In genomic region chr2:174094542-174094941, GRCh38 we compare ENCODE assay signal across 19 cellular contexts.
DNase-seq lines count a peak whose midpoint lies in the region; ATAC-seq, FAIRE-seq and TF ChIP-seq lines count a peak whose summit lies in the region.
"Had no signal": no experiment of that assay in that cellular context is flagged by ENCODE, and none has a peak within 500 bp of the region (broad histone marks: within the 10 kb centered on the region; RNA-seq: fewer than 3 reads in every experiment).

No MANE protein-coding gene starts in this region.

- H3K9ac ChIP-seq in HepG2 (ENCODE audit: insufficient read depth, low read depth, low read length) (no peak overlapping the region), K562 (ENCODE audit: insufficient read depth in 1 of 2, low read depth in 2 of 2, low read length in 2 of 2) (no peak overlapping the region), H9 (ENCODE audit: extremely low read depth, insufficient read length, low read length) (no peak overlapping the region)

- H3K18ac ChIP-seq in H9 (ENCODE audit: insufficient read length, low read depth, low read length) = no peak overlapping the region

- H2BK120ac ChIP-seq in H9 (ENCODE audit: low read depth, low read length, poor library complexity, severe bottlenecking) = no peak overlapping the region

- H2BK12ac ChIP-seq in H9 (ENCODE audit: insufficient read length, low read depth, low read length) = no peak overlapping the region

- H3K27ac ChIP-seq in HepG2 (ENCODE audit: extremely low read length, insufficient read depth, low read length) = no peak overlapping the region
- H3K27ac ChIP-seq in right lobe of liver = no peak overlapping the region
- no peak overlapping the region for H3K27ac ChIP-seq in K562 (ENCODE audit: extremely low read depth, low read depth, low read length)
- no peak overlapping the region for H3K27ac ChIP-seq in H9 (ENCODE audit: insufficient read length, low read depth, low read length)
- H3K27ac ChIP-seq: A549 had no signal

- H3K4ac ChIP-seq in H9 (ENCODE audit: low read depth, low read length) = no peak overlapping the region

- H4K91ac ChIP-seq in H9 (ENCODE audit: insufficient read length, low read depth, low read length) = no peak overlapping the region

- no peak overlapping the region for H3T11ph ChIP-seq in H9 (ENCODE audit: low read length)

- TF ChIP-seq CTCF in HepG2 (CRISPR knock-in tag; IDR thresholded peaks at IDR 0.05) = no peak
- no peak for TF ChIP-seq CTCF in right lobe of liver (IDR thresholded peaks at IDR 0.05)
- TF ChIP-seq CTCF in K562 (IDR thresholded peaks at IDR 0.05 in 2 of 3, conservative IDR thresholded peaks at IDR 0.05 in 1 of 3; ENCODE audit: insufficient read depth in 2 of 3, low read depth in 1 of 3, low read length in 3 of 3) = no peak
- TF ChIP-seq CTCF in nephron progenitor cell (IDR thresholded peaks at IDR 0.05) = no peak
- no peak for TF ChIP-seq CTCF in H9 (conservative IDR thresholded peaks at IDR 0.05)

- no peaks in the 10 kb centered on the region for H3K79me1 ChIP-seq in H9 (ENCODE audit: insufficient read depth, low read depth, low read length, poor library complexity, severe bottlenecking)

- H3K27me3 Mint-ChIP-seq in nephron progenitor cell (ENCODE audit: low read depth, poor library complexity) (no peaks in the 10 kb centered on the region), H9 (ENCODE audit: low read depth) (no peaks in the 10 kb centered on the region)

- H3K4me2 ChIP-seq in HepG2 (ENCODE audit: low read depth, low read length) (no peak overlapping the region), K562 (ENCODE audit: insufficient read depth, low read length) (no peak overlapping the region), H9 (ENCODE audit: insufficient read depth, insufficient read length, low read length) (no peak overlapping the region)
- H3K4me2 ChIP-seq: A549 had no signal

- H3K79me2 ChIP-seq in HepG2 (ENCODE audit: insufficient read depth, low read length) = no peaks in the 10 kb centered on the region
- no peaks in the 10 kb centered on the region for H3K79me2 ChIP-seq in K562 (ENCODE audit: control insufficient read depth, insufficient read depth, low read length)
- no peaks in the 10 kb centered on the region for H3K79me2 ChIP-seq in H9 (ENCODE audit: insufficient read depth, low read length)

- H3K9me3 ChIP-seq in HepG2 (ENCODE audit: low read length) (no peaks in the 10 kb centered on the region), right lobe of liver (no peaks in the 10 kb centered on the region), K562 (replicated peaks; ENCODE audit: control insufficient read depth, insufficient read depth, low read depth, low read length) (no peaks in the 10 kb centered on the region), H9 (ENCODE audit: control insufficient read depth, low read depth, low read length) (no peaks in the 10 kb centered on the region)
- H3K9me3 ChIP-seq: A549, Caco-2 had no signal

- H3K27me3 ChIP-seq in HepG2 (ENCODE audit: control insufficient read depth in 1 of 2, insufficient read depth in 2 of 2, low read length in 2 of 2) = no peaks in the 10 kb centered on the region
- no peaks in the 10 kb centered on the region for H3K27me3 ChIP-seq in right lobe of liver
- no peaks in the 10 kb centered on the region for H3K27me3 ChIP-seq in K562 (ENCODE audit: control insufficient read depth in 2 of 2, insufficient read depth in 2 of 2, low read length in 2 of 2)
- no peaks in the 10 kb centered on the region for H3K27me3 ChIP-seq in H9 (ENCODE audit: insufficient read depth, low read length)

- H3K4me3 Mint-ChIP-seq in nephron progenitor cell (no peak overlapping the region), H9 (no peak overlapping the region)
- H3K4me3 Mint-ChIP-seq: CD8-positive, alpha-beta T cell had no signal

- BruUV-seq in HepG2 (replicated peaks; lab: Mats Ljungman, UMichigan) = no TSS peak
- no TSS peak for BruUV-seq in K562 (replicated peaks; lab: Mats Ljungman, UMichigan)

- H3K4me3 ChIP-seq in HepG2 (replicated peaks in 1 of 3; ENCODE audit: insufficient read depth in 1 of 3, low read depth in 2 of 3, low read length in 3 of 3) = no peak overlapping the region
- no peak overlapping the region for H3K4me3 ChIP-seq in right lobe of liver
- H3K4me3 ChIP-seq in K562 = no peak overlapping the region
- H3K4me3 ChIP-seq: A549 had no signal

- no peak overlapping the region for H4K8ac ChIP-seq in H9 (replicated peaks; ENCODE audit: insufficient read length, low read depth, low read length)

- in situ Hi-C loops in HepG2 (cut with HindIII; ENCODE audit: extremely low pct_ligation_motif_present, low pct_unique_long_range_greater_than_20kb) = no loop called here
- in situ Hi-C loops in K562 (cut with MboI) = no loop called here

- TF ChIP-seq RAD21 in HepG2 (CRISPR knock-in tag; IDR thresholded peaks at IDR 0.05) (no peak), K562 (CRISPR knock-in tag; conservative IDR thresholded peaks at IDR 0.05 in 1 of 2, IDR thresholded peaks at IDR 0.05 in 1 of 2) (no peak)

- no peak overlapping the region for H2AFZ ChIP-seq in HepG2 (ENCODE audit: low read length)
- H2AFZ ChIP-seq in K562 (ENCODE audit: low read depth, low read length) = no peak overlapping the region
- H2AFZ ChIP-seq in H9 (ENCODE audit: low read length) = no peak overlapping the region

- H2BK20ac ChIP-seq in H9 (ENCODE audit: low read depth, low read length, poor library complexity, severe bottlenecking) = no peak overlapping the region

- no peak overlapping the region for H2AK5ac ChIP-seq in H9 (ENCODE audit: insufficient read length, low read length)

- no peak overlapping the region for H3K14ac ChIP-seq in H9 (ENCODE audit: insufficient read depth, low read length)

- peak overlapping the region; percentile 7 for H3K27ac Mint-ChIP-seq in nephron progenitor cell
- H3K27ac Mint-ChIP-seq in H9 = peak overlapping the region in 1 of 3 experiments; percentile 1; a peak in 1 of 7 replicates
- H3K27ac Mint-ChIP-seq: CD8-positive, alpha-beta T cell had no signal

- H3K4me1 ChIP-seq in HepG2 (ENCODE audit: insufficient read depth, low read length) (peaks cover 10% of the 10 kb centered on the region), right lobe of liver (no peaks in the 10 kb centered on the region), K562 (replicated peaks in 1 of 2; ENCODE audit: control insufficient read depth in 2 of 2, insufficient read depth in 2 of 2, low read length in 2 of 2) (no peaks in the 10 kb centered on the region), H9 (ENCODE audit: insufficient read depth, low read length) (no peaks in the 10 kb centered on the region)
- H3K4me1 ChIP-seq: A549, Caco-2 had no signal

- no peaks in the 10 kb centered on the region for H3K23me2 ChIP-seq in H9 (ENCODE audit: insufficient read length, low read depth, low read length, poor library complexity, severe bottlenecking)

- no peak overlapping the region for H4K5ac ChIP-seq in H9 (ENCODE audit: insufficient read length, low read depth, low read length)

- H3K23ac ChIP-seq in H9 (ENCODE audit: insufficient read length, low read depth, low read length) = no peak overlapping the region

- H3K9me3 Mint-ChIP-seq in nephron progenitor cell (no peaks in the 10 kb centered on the region), H9 (no peaks in the 10 kb centered on the region)
- H3K9me3 Mint-ChIP-seq: CD8-positive, alpha-beta T cell had no signal

- H3K4me1 Mint-ChIP-seq in nephron progenitor cell (no peaks in the 10 kb centered on the region), H9 (no peaks in the 10 kb centered on the region)

- intact Hi-C loops in HepG2 (cut with micrococcal nuclease; ENCODE audit: unreplicated experiment) (no loop called here), right lobe of liver (cut with DNase I) (no loop called here), K562 (cut with micrococcal nuclease) (no loop called here)

- TF ChIP-seq POLR2A in HepG2 (IDR thresholded peaks at IDR 0.05; ENCODE audit: insufficient read depth in 1 of 2, low read depth in 2 of 2, low read length in 2 of 2) = no peak
- TF ChIP-seq POLR2A in right lobe of liver (IDR thresholded peaks at IDR 0.05) = no peak
- no peak for TF ChIP-seq POLR2A in K562 (conservative IDR thresholded peaks at IDR 0.05)

- CTCF ChIA-PET in HepG2 (lab: Yijun Ruan, JAX; ENCODE audit: low intra/inter-chr PET ratio, low total read pairs) (no interaction called here), K562 (lab: Yijun Ruan, JAX; ENCODE audit: low intra/inter-chr PET ratio) (interaction anchor here (0.6 kb wide), 1 partner anchor 22 kb away, joined by 3 read pairs; no protein-coding TSS in a partner anchor)

- H3K56ac ChIP-seq in H9 (ENCODE audit: insufficient read length, low read depth, low read length) = no peak overlapping the region

- H3K36me3 ChIP-seq in HepG2 (replicated peaks in 1 of 2; ENCODE audit: control insufficient read depth in 1 of 2, insufficient read depth in 2 of 2, low read length in 2 of 2) = peaks cover 0 to 1% of the 10 kb centered on the region in 2 experiments; a peak in 1 of 5 replicates
- no peaks in the 10 kb centered on the region for H3K36me3 ChIP-seq in right lobe of liver
- H3K36me3 ChIP-seq in K562 (ENCODE audit: control insufficient read depth, insufficient read depth, low read length) = peaks cover 23% of the 10 kb centered on the region; the same call in 2 of the 3 replicates

- no peaks in the 10 kb centered on the region for H3K9me1 ChIP-seq in K562 (ENCODE audit: control insufficient read depth, insufficient read depth, low read length)

- TF ChIP-seq EP300 in HepG2 (IDR thresholded peaks at IDR 0.05; ENCODE audit: low read depth in 2 of 2, low read length in 2 of 2) = no peak
- no peak for TF ChIP-seq EP300 in HepG2 (CRISPR knock-in tag; IDR thresholded peaks at IDR 0.05; ENCODE audit: borderline replicate concordance)
- TF ChIP-seq EP300 in K562 (IDR thresholded peaks at IDR 0.05; ENCODE audit: low read length) = no peak

- peak; percentile 41; the same call in 2 of the 3 replicates for ATAC-seq in HepG2
- ATAC-seq in right lobe of liver = no peak
- ATAC-seq in K562 = no peak
- ATAC-seq: A549; CD8-positive, alpha-beta T cell; HCT116 had no signal

- WGBS in HepG2 (ENCODE audit: low lambda C conversion rate) = 88% methylated on average over 5 of the region's 5 CpGs
- WGBS in right lobe of liver (ENCODE audit: insufficient coverage, low coverage, low lambda C conversion rate, missing lambda C conversion rate) = 86% methylated on average over 5 of the region's 5 CpGs
- WGBS in K562 (ENCODE audit: insufficient coverage, low coverage, missing lambda C conversion rate) = 95% methylated on average over 5 of the region's 5 CpGs
- WGBS in H9 (ENCODE audit: extremely low coverage, insufficient read length, low lambda C conversion rate) = no CpG with 5 or more reads among the region's 5 CpGs

- no peaks in the 10 kb centered on the region for H4K20me1 ChIP-seq in HepG2 (ENCODE audit: insufficient read depth, low read length)
- no peaks in the 10 kb centered on the region for H4K20me1 ChIP-seq in K562 (replicated peaks; ENCODE audit: control insufficient read depth, insufficient read depth, low read length)
- no peaks in the 10 kb centered on the region for H4K20me1 ChIP-seq in H9 (ENCODE audit: control insufficient read depth, insufficient read depth, insufficient read length)

- no peak overlapping the region for H2BK5ac ChIP-seq in H9 (ENCODE audit: insufficient read length, low read length)

- H3K36me3 Mint-ChIP-seq in nephron progenitor cell (ENCODE audit: low read depth) (peaks cover 17% of the 10 kb centered on the region), H9 (ENCODE audit: insufficient read depth in 1 of 3, low read depth in 3 of 3) (peaks cover 0 to 4% (median 0%) of the 10 kb centered on the region in 3 experiments; a peak in 1 of 7 replicates)

- POLR2A ChIA-PET in HepG2 (lab: Yijun Ruan, JAX) = no interaction called here
- POLR2A ChIA-PET in K562 (lab: Yijun Ruan, JAX) = no interaction called here

- FAIRE-seq in HepG2 (lab: Jason Lieb, UNC) (no peak), K562 (lab: Jason Lieb, UNC) (no peak)
- FAIRE-seq: A549, G401.6, GM12892 had no signal

- H2BK15ac ChIP-seq in H9 (ENCODE audit: low read depth, low read length) = no peak overlapping the region

- peak; percentile 14 for DNase-seq in HepG2 (ENCODE audit: low spot score)
- DNase-seq in right lobe of liver = no peak
- DNase-seq in K562 (ENCODE audit: extremely low read depth in 1 of 4, low spot score in 3 of 4) = no peak
- DNase-seq in nephron progenitor cell = no peak
- no peak for DNase-seq in H9
- DNase-seq in NCI-H1092 (lab: John Stamatoyannopoulos, UW) = no peak
- DNase-seq in occipital lobe (lab: John Stamatoyannopoulos, UW) = no peak
- DNase-seq: 8988T; ACHN; C1 segment of cervical spinal cord; Caco-2; CD8-positive, alpha-beta T cell; DMS153; DND-41; GOT3 had no signal

Comparison
In these comparisons a context has a peak if more than half of its experiments do, and no peak if none do; other contexts are left out.
1. Of the 241 proteins assayed by ChIP-seq in both HepG2 and K562: peak only in HepG2: CEBPG; only in K562: RFX1; in both: CEBPB; in neither: 238.